Comparison of ENCODE assay signal across 8 cellular contexts in the genomic region with DNA sequence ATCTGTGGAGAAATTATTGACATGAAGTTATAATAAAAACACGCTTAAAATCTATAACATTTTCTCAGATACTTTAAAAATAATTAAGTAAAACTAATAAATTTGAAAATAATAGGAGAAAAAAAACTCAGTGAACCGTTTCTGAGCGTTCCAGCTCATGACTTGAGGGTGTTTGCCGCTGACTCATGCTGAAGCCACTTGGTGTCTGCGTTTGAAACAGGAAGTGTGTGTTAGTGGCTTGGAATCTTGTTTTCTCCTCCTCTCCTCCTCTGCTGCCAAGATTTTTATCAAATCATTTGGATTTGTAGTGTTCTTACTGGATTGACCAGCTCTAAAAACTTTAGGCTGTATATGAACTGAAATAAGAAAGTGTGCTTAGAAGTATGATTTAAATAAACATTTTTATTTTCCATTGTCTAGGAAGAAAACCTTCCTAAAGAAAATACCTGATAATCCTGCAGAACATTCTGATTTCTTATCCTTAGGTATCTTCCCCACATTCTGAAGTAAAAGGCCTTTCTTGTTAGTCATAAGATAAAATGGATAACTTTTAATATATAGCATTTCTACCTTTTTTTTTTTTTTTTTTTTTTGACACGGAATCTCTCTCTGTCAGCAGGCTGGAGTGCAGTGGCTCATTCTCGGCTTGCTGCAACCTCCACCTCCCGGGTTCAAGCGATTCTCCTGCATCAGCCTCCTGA. TPM values are rescaled to one million over a fixed set of nuclear protein-coding genes. Genes with fewer than 3 reads are reported as not detected.
DNase-seq lines count a peak whose midpoint lies in the region; ATAC-seq and TF ChIP-seq lines count a peak whose summit lies in the region.

No MANE protein-coding gene starts in this region.

- H3F3A ChIP-seq in OCI-LY1 (ENCODE audit: insufficient read depth, low read length) = no peaks in the 10 kb centered on the region

- H3K4me3 ChIP-seq in OCI-LY1 (ENCODE audit: low read depth, low read length, poor library complexity, severe bottlenecking) = peak overlapping the region; percentile 43
- no peak overlapping the region for H3K4me3 ChIP-seq in iPS-18a (ENCODE audit: low read length)

- H3K27ac ChIP-seq in OCI-LY1 (ENCODE audit: low read depth, low read length, poor library complexity, severe bottlenecking) = peak overlapping the region; percentile 82
- no peak overlapping the region for H3K27ac ChIP-seq in iPS-18a (ENCODE audit: low read length)

- no peaks in the 10 kb centered on the region; the same call in 1 of the 2 replicates for H4K20me1 ChIP-seq in OCI-LY1 (ENCODE audit: insufficient read depth, low read length)

- peak; percentile 74 for DNase-seq in activated CD4-positive, alpha-beta T cell treated with anti-CD3 and anti-CD28 coated beads, Interleukin-2, amount 10 ng/mL, durations not matched to agents 24 days and 14 days
- no peak for DNase-seq in activated CD4-positive, alpha-beta T cell treated with anti-CD3 and anti-CD28 coated beads for 48 hours
- DNase-seq in astrocyte of the hippocampus (ENCODE audit: low read depth, low spot score) = peak; percentile 92
- peak; percentile 67 for DNase-seq in smooth muscle cell of the brain vasculature (ENCODE audit: low read depth, low spot score)

- H3K27me3 Mint-ChIP-seq in activated CD4-positive, alpha-beta T cell treated with anti-CD3 and anti-CD28 coated beads, Interleukin-2, amount 10 ng/mL, durations not matched to agents 24 days and 14 days = no peaks in the 10 kb centered on the region

- peak; percentile 50 for ATAC-seq in HG02678 (IDR thresholded peaks at IDR 0.05; ENCODE audit: unreplicated experiment)
- no peak for ATAC-seq in HG02571 (IDR thresholded peaks at IDR 0.05; ENCODE audit: unreplicated experiment)

- H3K79me2 ChIP-seq in OCI-LY1 (ENCODE audit: insufficient read depth, low read length) = peaks cover 90% of the 10 kb centered on the region

- H3K4me1 ChIP-seq in OCI-LY1 (ENCODE audit: insufficient read depth, low read length, severe bottlenecking) (peaks cover 64% of the 10 kb centered on the region), iPS-18a (ENCODE audit: control insufficient read depth, low read depth, low read length) (peaks cover 60% of the 10 kb centered on the region)

- peak overlapping the region; percentile 23 for H3K4me3 Mint-ChIP-seq in activated CD4-positive, alpha-beta T cell treated with anti-CD3 and anti-CD28 coated beads, Interleukin-2, amount 10 ng/mL, durations not matched to agents 24 days and 14 days

- H3K4me1 Mint-ChIP-seq in activated CD4-positive, alpha-beta T cell treated with anti-CD3 and anti-CD28 coated beads, Interleukin-2, amount 10 ng/mL, durations not matched to agents 24 days and 14 days = peaks cover 43% of the 10 kb centered on the region

- no peaks in the 10 kb centered on the region for H3K27me3 ChIP-seq in OCI-LY1 (ENCODE audit: insufficient read depth, low read length)
- H3K27me3 ChIP-seq in iPS-18a (ENCODE audit: control insufficient read depth, insufficient read depth, low read length) = no peaks in the 10 kb centered on the region

- intact Hi-C loops in activated CD4-positive, alpha-beta T cell treated with anti-CD3 and anti-CD28 coated beads, Interleukin-2, amount 10 ng/mL, durations not matched to agents 24 days and 14 days (cut with micrococcal nuclease) = no loop called here

- H3K36me3 Mint-ChIP-seq in activated CD4-positive, alpha-beta T cell treated with anti-CD3 and anti-CD28 coated beads, Interleukin-2, amount 10 ng/mL, durations not matched to agents 24 days and 14 days (ENCODE audit: low read depth) = peaks cover 10% of the 10 kb centered on the region

- H3K4me2 ChIP-seq in OCI-LY1 (ENCODE audit: low read length) = peak overlapping the region; percentile 61

- H3K27ac Mint-ChIP-seq in activated CD4-positive, alpha-beta T cell treated with anti-CD3 and anti-CD28 coated beads, Interleukin-2, amount 10 ng/mL, durations not matched to agents 24 days and 14 days = peak overlapping the region; percentile 6

- H3K36me3 ChIP-seq in OCI-LY1 (ENCODE audit: insufficient read depth, low read length) (peaks cover 32% of the 10 kb centered on the region), iPS-18a (ENCODE audit: control insufficient read depth, low read depth, low read length) (peaks cover 9% of the 10 kb centered on the region)

- no peak for TF ChIP-seq CTCF in OCI-LY1 (IDR thresholded peaks at IDR 0.05; ENCODE audit: low read length)

- H3K9ac ChIP-seq in OCI-LY1 (ENCODE audit: low read length) (peak overlapping the region; percentile 17; the same call in 1 of the 2 replicates), iPS-18a (ENCODE audit: low read length) (peak overlapping the region; percentile 19)

- H3K9me3 Mint-ChIP-seq in activated CD4-positive, alpha-beta T cell treated with anti-CD3 and anti-CD28 coated beads, Interleukin-2, amount 10 ng/mL, durations not matched to agents 24 days and 14 days = no peaks in the 10 kb centered on the region

- no peaks in the 10 kb centered on the region for H3K9me2 ChIP-seq in OCI-LY1 (ENCODE audit: low read depth, low read length)

- no peak overlapping the region for H2AFZ ChIP-seq in OCI-LY1 (ENCODE audit: low read length)

- no peaks in the 10 kb centered on the region for H3K9me3 ChIP-seq in OCI-LY1 (ENCODE audit: low read length)
- no peaks in the 10 kb centered on the region for H3K9me3 ChIP-seq in iPS-18a (ENCODE audit: control insufficient read depth, low read depth, low read length)

RNA-seq across cellular contexts. Expression of gene USP10, which starts 30.8 kb away (rescaled TPM):
- total RNA-seq in activated CD4-positive, alpha-beta T cell treated with anti-CD3 and anti-CD28 coated beads, Interleukin-2, amount 10 ng/mL, durations not matched to agents 24 days and 14 days = 148 and 177 TPM in 2 replicates
